12 cellular contexts compared by ENCODE assay signal in genomic region chr1:8089535-8090228, GRCh38.
A peak's percentile ranks its signal among the peaks of the same experiment; 100 is the strongest.
DNase-seq lines count a peak whose midpoint lies in the region; ATAC-seq and TF ChIP-seq lines count a peak whose summit lies in the region.
"Had no signal": no experiment of that assay in that cellular context is flagged by ENCODE, and none has a peak within 500 bp of the region (broad histone marks: within the 10 kb centered on the region; RNA-seq: fewer than 3 reads in every experiment).

No MANE protein-coding gene starts in this region.

- peaks cover 18% of the 10 kb centered on the region for H3K27me3 Mint-ChIP-seq in activated naive CD8-positive, alpha-beta T cell treated with anti-CD3 and anti-CD28 coated beads, Interleukin-2, amount 50 U/mL, for 24 hours
- peaks cover 20% of the 10 kb centered on the region for H3K27me3 Mint-ChIP-seq in activated naive CD8-positive, alpha-beta T cell treated with anti-CD3 and anti-CD28 coated beads for 36 hours

- ATAC-seq in activated naive CD8-positive, alpha-beta T cell treated with anti-CD3 and anti-CD28 coated beads, Interleukin-2, amount 50 U/mL, for 24 hours, result no peak
- ATAC-seq in RWPE2 (ENCODE audit: low read depth) (peak; percentile 54), GM21515 (IDR thresholded peaks at IDR 0.05; ENCODE audit: unreplicated experiment) (no peak)

- no peaks in the 10 kb centered on the region for H3K9me3 Mint-ChIP-seq in activated naive CD8-positive, alpha-beta T cell treated with anti-CD3 and anti-CD28 coated beads, Interleukin-2, amount 50 U/mL, for 24 hours
- H3K9me3 Mint-ChIP-seq in activated naive CD8-positive, alpha-beta T cell treated with anti-CD3 and anti-CD28 coated beads for 36 hours, result no peaks in the 10 kb centered on the region

- peaks cover 36% of the 10 kb centered on the region for H3K4me1 ChIP-seq in RWPE2 (ENCODE audit: insufficient read depth, poor library complexity, severe bottlenecking)
- peaks cover 0 to 28% (median 22%) of the 10 kb centered on the region in 4 donors for H3K4me1 ChIP-seq in stomach
- H3K4me1 ChIP-seq in testis, result no peaks in the 10 kb centered on the region

- no peak overlapping the region for H3K4me3 Mint-ChIP-seq in activated naive CD8-positive, alpha-beta T cell treated with anti-CD3 and anti-CD28 coated beads, Interleukin-2, amount 50 U/mL, for 24 hours
- H3K4me3 Mint-ChIP-seq in activated naive CD8-positive, alpha-beta T cell treated with anti-CD3 and anti-CD28 coated beads for 36 hours, result no peak overlapping the region

- H3K27me3 ChIP-seq in RWPE2 (ENCODE audit: insufficient read depth, poor library complexity, severe bottlenecking), result no peaks in the 10 kb centered on the region
- no peaks in the 10 kb centered on the region for H3K27me3 ChIP-seq in stomach
- H3K27me3 ChIP-seq in testis, result no peaks in the 10 kb centered on the region
- H3K27me3 ChIP-seq: BLaER1 had no signal

- peak overlapping the region; percentile 100 for H3K27ac ChIP-seq in RWPE2 (ENCODE audit: poor library complexity, severe bottlenecking)
- peak overlapping the region in 4 of 5 donors; percentile 45 to 81 (median 72) for H3K27ac ChIP-seq in stomach
- no peak overlapping the region for H3K27ac ChIP-seq in testis
- H3K27ac ChIP-seq: BLaER1, VCaP had no signal

- H3K36me3 ChIP-seq in RWPE2 (ENCODE audit: low read depth) (no peaks in the 10 kb centered on the region), stomach (no peaks in the 10 kb centered on the region), testis (ENCODE audit: low read depth, missing control alignments) (no peaks in the 10 kb centered on the region)
- H3K36me3 ChIP-seq: BLaER1 had no signal

- H3K4me3 ChIP-seq in RWPE2 (ENCODE audit: severe bottlenecking), result no peak overlapping the region
- H3K4me3 ChIP-seq in fibroblast of villous mesenchyme (ENCODE audit: low read depth, low read length), result no peak overlapping the region
- H3K4me3 ChIP-seq in stomach, result no peak overlapping the region
- H3K4me3 ChIP-seq in testis, result no peak overlapping the region
- H3K4me3 ChIP-seq: BLaER1 had no signal

- no peak for TF ChIP-seq EP300 in stomach (IDR thresholded peaks at IDR 0.05)

- H3K27ac Mint-ChIP-seq in activated naive CD8-positive, alpha-beta T cell treated with anti-CD3 and anti-CD28 coated beads, Interleukin-2, amount 50 U/mL, for 24 hours, result peak overlapping the region; percentile 54
- no peak overlapping the region for H3K27ac Mint-ChIP-seq in activated naive CD8-positive, alpha-beta T cell treated with anti-CD3 and anti-CD28 coated beads for 36 hours

- no peaks in the 10 kb centered on the region for H3K36me3 Mint-ChIP-seq in activated naive CD8-positive, alpha-beta T cell treated with anti-CD3 and anti-CD28 coated beads, Interleukin-2, amount 50 U/mL, for 24 hours (ENCODE audit: low read depth)
- no peaks in the 10 kb centered on the region for H3K36me3 Mint-ChIP-seq in activated naive CD8-positive, alpha-beta T cell treated with anti-CD3 and anti-CD28 coated beads for 36 hours

- H3K9me3 ChIP-seq in RWPE2 (ENCODE audit: severe bottlenecking) (no peaks in the 10 kb centered on the region), stomach (no peaks in the 10 kb centered on the region), testis (no peaks in the 10 kb centered on the region)

- TF ChIP-seq POLR2A in stomach (IDR thresholded peaks at IDR 0.05) (no peak), testis (IDR thresholded peaks at IDR 0.05) (no peak)

- TF ChIP-seq CTCF in RWPE2 (IDR thresholded peaks at IDR 0.05; ENCODE audit: poor library complexity, severe bottlenecking), result no peak
- TF ChIP-seq CTCF in fibroblast of villous mesenchyme (IDR thresholded peaks at IDR 0.05; ENCODE audit: insufficient read depth, low read depth, low read length), result no peak
- no peak for TF ChIP-seq CTCF in stomach (IDR thresholded peaks at IDR 0.05)
- TF ChIP-seq CTCF in testis (IDR thresholded peaks at IDR 0.05), result no peak

- 76 to 89% (median 84%) methylated on average over 10 of the region's 10 CpGs for WGBS in stomach, 5 donors
- 88 to 89% methylated on average over 10 of the region's 10 CpGs for WGBS in testis, 2 donors

- DNase-seq in activated naive CD8-positive, alpha-beta T cell treated with anti-CD3 and anti-CD28 coated beads, Interleukin-2, amount 50 U/mL, for 24 hours, result no peak
- no peak for DNase-seq in activated naive CD8-positive, alpha-beta T cell treated with anti-CD3 and anti-CD28 coated beads for 36 hours
- no peak for DNase-seq in RWPE2 (ENCODE audit: low spot score)
- peak; percentile 62 for DNase-seq in fibroblast of villous mesenchyme (ENCODE audit: low read depth)
- DNase-seq in stomach, result no peak
- no peak for DNase-seq in NCI-H1436 treated with DMSO at 0.1 percent for 48 hours (lab: John Stamatoyannopoulos, UW)
- DNase-seq in testis, result no peak
- DNase-seq: cortex of kidney, midbrain had no signal

- intact Hi-C loops in stomach (cut with DNase I; ENCODE audit: low total_unique reads), result no loop called here
- intact Hi-C loops in testis (cut with DNase I; ENCODE audit: low total_unique reads), result no loop called here

- H3K4me1 Mint-ChIP-seq in activated naive CD8-positive, alpha-beta T cell treated with anti-CD3 and anti-CD28 coated beads, Interleukin-2, amount 50 U/mL, for 24 hours, result peaks cover 29% of the 10 kb centered on the region
- peaks cover 8% of the 10 kb centered on the region for H3K4me1 Mint-ChIP-seq in activated naive CD8-positive, alpha-beta T cell treated with anti-CD3 and anti-CD28 coated beads for 36 hours

Comparison
In these comparisons a context has a peak if more than half of its experiments do, and no peak if none do; other contexts are left out.
1. H3K27ac ChIP-seq: peak in RWPE2 (single experiment) and stomach (4 of 5); none in testis (0 of 2).